In genomic region chr3:25834346-25834745, GRCh38 we compare ENCODE assay signal across 12 cellular contexts. TPM values are rescaled to one million over a fixed set of nuclear protein-coding genes. Genes with fewer than 3 reads are reported as not detected.
DNase-seq lines count a peak whose midpoint lies in the region; ATAC-seq and TF ChIP-seq lines count a peak whose summit lies in the region.
"Had no signal": no experiment of that assay in that cellular context is flagged by ENCODE, and none has a peak within 500 bp of the region (broad histone marks: within the 10 kb centered on the region; RNA-seq: fewer than 3 reads in every experiment).

No MANE protein-coding gene starts in this region.

- ATAC-seq in GM18520 (IDR thresholded peaks at IDR 0.05; ENCODE audit: unreplicated experiment) (peak; percentile 58), GM21381 (IDR thresholded peaks at IDR 0.05; ENCODE audit: unreplicated experiment) (peak; percentile 71), HG02885 (IDR thresholded peaks at IDR 0.05; ENCODE audit: poor library complexity, unreplicated experiment) (peak; percentile 90), HG03521 (IDR thresholded peaks at IDR 0.05; ENCODE audit: unreplicated experiment) (peak; percentile 85), omental fat pad (ENCODE audit: low FRiP score) (no peak), HG03457 (IDR thresholded peaks at IDR 0.05; ENCODE audit: unreplicated experiment) (no peak)
- ATAC-seq: mucosa of descending colon had no signal

- DNase-seq in omental fat pad (ENCODE audit: low spot score) (no peak), DMS 273 treated with DMSO at 0.1 percent for 48 hours (lab: John Stamatoyannopoulos, UW) (no peak), NCI-H1092 treated with DMSO at 0.1 percent for 48 hours (lab: John Stamatoyannopoulos, UW) (no peak)
- DNase-seq: EL; mucosa of descending colon; NCI-H1417; stimulated activated naive CD4-positive, alpha-beta T cell had no signal

- no peak for TF ChIP-seq CTCF in omental fat pad (IDR thresholded peaks at IDR 0.05)

RNA-seq across cellular contexts. Expression of gene OXSM, which starts 44.5 kb away (rescaled TPM):
- total RNA-seq in omental fat pad, result 1 to 10 TPM; 4.9 to 9.1 (median 6.9) TPM

RNA-seq across cellular contexts. Expression of gene NGLY1, which starts 51.1 kb away (rescaled TPM):
- 10 to 100 TPM; 29.2 to 41.9 (median 35.9) TPM for total RNA-seq in omental fat pad

Comparison
In these comparisons a context has a peak if more than half of its experiments do, and no peak if none do; other contexts are left out.
1. ATAC-seq: peak in GM18520 (single experiment), GM21381 (single experiment), HG02885 (single experiment) and HG03521 (single experiment); none in omental fat pad (single experiment) and HG03457 (single experiment).